1 cellular context compared by ENCODE assay signal in genomic region chr13:19863323-19864017, GRCh38.
TF ChIP-seq lines count a peak whose summit lies in the region.

TSS of gene ZMYM5 (minus strand) at chr13:19863649. CDS start at chr13:19852180, 11,469 bp downstream.

TF ChIP-seq in HepG2, 621 proteins besides CTCF, POLR2A, EP300 and RAD21 (continued from another document and continues in another):
- TF ChIP-seq ZFP91 (CRISPR knock-in tag; IDR thresholded peaks at IDR 0.05; ENCODE audit: borderline replicate concordance): peak; percentile 72; the same call in 1 of the 2 replicates
- peak; percentile 62 for TF ChIP-seq PHF8 (CRISPR knock-in tag; IDR thresholded peaks at IDR 0.05)
- no peak for TF ChIP-seq HMGA1 (CRISPR knock-in tag; conservative IDR thresholded peaks at IDR 0.05)
- TF ChIP-seq SNAPC5 (CRISPR knock-in tag; IDR thresholded peaks at IDR 0.05; ENCODE audit: borderline replicate concordance): peak; percentile 21; the same call in 1 of the 2 replicates
- peak; percentile 39 for TF ChIP-seq PHF20 (CRISPR knock-in tag; IDR thresholded peaks at IDR 0.05)
- no peak for TF ChIP-seq SUZ12 (IDR thresholded peaks at IDR 0.05; ENCODE audit: low read depth, low read length)
- no peak for TF ChIP-seq PRMT3 (CRISPR knock-in tag; IDR thresholded peaks at IDR 0.05; ENCODE audit: borderline replicate concordance, low read depth)
- TF ChIP-seq ZNF18 (CRISPR knock-in tag; IDR thresholded peaks at IDR 0.05; ENCODE audit: insufficient replicate concordance): no peak
- TF ChIP-seq MYC (CRISPR knock-in tag; IDR thresholded peaks at IDR 0.05; ENCODE audit: borderline replicate concordance): no peak; the same call in 1 of the 2 replicates
- TF ChIP-seq ZNF3 (CRISPR knock-in tag; IDR thresholded peaks at IDR 0.05): no peak
- no peak for TF ChIP-seq ZBTB26 (CRISPR knock-in tag; IDR thresholded peaks at IDR 0.05; ENCODE audit: borderline replicate concordance)
- TF ChIP-seq ZBTB40 (IDR thresholded peaks at IDR 0.05): no peak
- no peak; the same call in 1 of the 2 replicates for TF ChIP-seq ZBTB40 (CRISPR knock-in tag; IDR thresholded peaks at IDR 0.05)
- no peak for TF ChIP-seq IRF1 (CRISPR knock-in tag; IDR thresholded peaks at IDR 0.05; ENCODE audit: low read depth)
- TF ChIP-seq DPF2 (CRISPR knock-in tag; IDR thresholded peaks at IDR 0.05; ENCODE audit: borderline replicate concordance, low read depth): no peak
- peak; percentile 80 for TF ChIP-seq KMT2B (CRISPR knock-in tag; IDR thresholded peaks at IDR 0.05)
- TF ChIP-seq SIX1 (CRISPR knock-in tag; IDR thresholded peaks at IDR 0.05; ENCODE audit: borderline replicate concordance): no peak
- peak; percentile 76 for TF ChIP-seq ZFX (CRISPR knock-in tag; IDR thresholded peaks at IDR 0.05; ENCODE audit: low read depth)
- no peak for TF ChIP-seq MTA1 (CRISPR knock-in tag; IDR thresholded peaks at IDR 0.05; ENCODE audit: borderline replicate concordance)
- no peak for TF ChIP-seq RBM22 (optimal IDR thresholded peaks at IDR 0.05; ENCODE audit: low read length)
- peak; percentile 53; the same call in 1 of the 2 replicates for TF ChIP-seq IRF2 (CRISPR knock-in tag; IDR thresholded peaks at IDR 0.05)
- peak; percentile 95 for TF ChIP-seq PBX2 (CRISPR knock-in tag; IDR thresholded peaks at IDR 0.05)
- no peak for TF ChIP-seq E2F5 (CRISPR knock-in tag; conservative IDR thresholded peaks at IDR 0.05)
- TF ChIP-seq ZNF704 (CRISPR knock-in tag; IDR thresholded peaks at IDR 0.05; ENCODE audit: borderline replicate concordance): no peak
- peak; percentile 14; the same call in 1 of the 2 replicates for TF ChIP-seq ETV5 (CRISPR knock-in tag; IDR thresholded peaks at IDR 0.05; ENCODE audit: borderline replicate concordance)
- TF ChIP-seq ZNF580 (CRISPR knock-in tag; IDR thresholded peaks at IDR 0.05; ENCODE audit: borderline replicate concordance, low read depth): peak; percentile 69; the same call in 1 of the 2 replicates
- TF ChIP-seq TRAFD1 (CRISPR knock-in tag; IDR thresholded peaks at IDR 0.05; ENCODE audit: borderline replicate concordance): no peak
- no peak for TF ChIP-seq SMAD9 (CRISPR knock-in tag; IDR thresholded peaks at IDR 0.05)
- TF ChIP-seq ZNF891 (CRISPR knock-in tag; IDR thresholded peaks at IDR 0.05): peak; percentile 38; the same call in 1 of the 2 replicates
- no peak for TF ChIP-seq SMAD1 (CRISPR knock-in tag; IDR thresholded peaks at IDR 0.05; ENCODE audit: borderline replicate concordance, low read depth)
- no peak for TF ChIP-seq XBP1 (CRISPR knock-in tag; IDR thresholded peaks at IDR 0.05)
- no peak for TF ChIP-seq SYNCRIP (IDR thresholded peaks at IDR 0.05; ENCODE audit: insufficient read depth, low read depth, low read length)
- TF ChIP-seq HOXA7 (CRISPR knock-in tag; IDR thresholded peaks at IDR 0.05): no peak
- no peak for TF ChIP-seq PLRG1 (conservative IDR thresholded peaks at IDR 0.05)
- peak; percentile 32; the same call in 1 of the 2 replicates for TF ChIP-seq SOX5 (CRISPR knock-in tag; IDR thresholded peaks at IDR 0.05; ENCODE audit: borderline replicate concordance)
- TF ChIP-seq ZFP82 (CRISPR knock-in tag; IDR thresholded peaks at IDR 0.05; ENCODE audit: borderline replicate concordance): no peak
